ENCODE assay signal across 1 cellular context in the genomic region with DNA sequence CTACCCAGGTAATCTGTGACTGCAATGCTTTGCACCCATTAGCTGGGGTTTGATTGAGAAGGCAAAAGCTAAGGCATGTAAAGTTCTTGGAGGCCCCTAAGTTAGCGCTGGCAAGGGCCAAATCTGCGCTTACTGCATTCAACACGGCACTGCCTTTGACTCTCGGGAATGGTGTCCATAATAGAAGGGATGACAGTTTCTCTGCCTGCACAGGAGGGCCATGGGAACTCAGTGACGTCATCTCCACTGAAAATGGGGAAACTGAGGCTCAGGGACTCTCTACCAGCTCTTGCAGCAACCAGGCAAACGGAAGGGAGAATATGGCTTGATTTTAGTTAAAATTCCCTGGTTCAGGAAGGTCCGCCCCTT.
TF ChIP-seq lines count a peak whose summit lies in the region.

No MANE protein-coding gene starts in this region.

TF ChIP-seq in K562, 482 proteins besides CTCF, POLR2A, EP300 and RAD21 (continued from another document and continues in another):
- TF ChIP-seq, protein P1, sequence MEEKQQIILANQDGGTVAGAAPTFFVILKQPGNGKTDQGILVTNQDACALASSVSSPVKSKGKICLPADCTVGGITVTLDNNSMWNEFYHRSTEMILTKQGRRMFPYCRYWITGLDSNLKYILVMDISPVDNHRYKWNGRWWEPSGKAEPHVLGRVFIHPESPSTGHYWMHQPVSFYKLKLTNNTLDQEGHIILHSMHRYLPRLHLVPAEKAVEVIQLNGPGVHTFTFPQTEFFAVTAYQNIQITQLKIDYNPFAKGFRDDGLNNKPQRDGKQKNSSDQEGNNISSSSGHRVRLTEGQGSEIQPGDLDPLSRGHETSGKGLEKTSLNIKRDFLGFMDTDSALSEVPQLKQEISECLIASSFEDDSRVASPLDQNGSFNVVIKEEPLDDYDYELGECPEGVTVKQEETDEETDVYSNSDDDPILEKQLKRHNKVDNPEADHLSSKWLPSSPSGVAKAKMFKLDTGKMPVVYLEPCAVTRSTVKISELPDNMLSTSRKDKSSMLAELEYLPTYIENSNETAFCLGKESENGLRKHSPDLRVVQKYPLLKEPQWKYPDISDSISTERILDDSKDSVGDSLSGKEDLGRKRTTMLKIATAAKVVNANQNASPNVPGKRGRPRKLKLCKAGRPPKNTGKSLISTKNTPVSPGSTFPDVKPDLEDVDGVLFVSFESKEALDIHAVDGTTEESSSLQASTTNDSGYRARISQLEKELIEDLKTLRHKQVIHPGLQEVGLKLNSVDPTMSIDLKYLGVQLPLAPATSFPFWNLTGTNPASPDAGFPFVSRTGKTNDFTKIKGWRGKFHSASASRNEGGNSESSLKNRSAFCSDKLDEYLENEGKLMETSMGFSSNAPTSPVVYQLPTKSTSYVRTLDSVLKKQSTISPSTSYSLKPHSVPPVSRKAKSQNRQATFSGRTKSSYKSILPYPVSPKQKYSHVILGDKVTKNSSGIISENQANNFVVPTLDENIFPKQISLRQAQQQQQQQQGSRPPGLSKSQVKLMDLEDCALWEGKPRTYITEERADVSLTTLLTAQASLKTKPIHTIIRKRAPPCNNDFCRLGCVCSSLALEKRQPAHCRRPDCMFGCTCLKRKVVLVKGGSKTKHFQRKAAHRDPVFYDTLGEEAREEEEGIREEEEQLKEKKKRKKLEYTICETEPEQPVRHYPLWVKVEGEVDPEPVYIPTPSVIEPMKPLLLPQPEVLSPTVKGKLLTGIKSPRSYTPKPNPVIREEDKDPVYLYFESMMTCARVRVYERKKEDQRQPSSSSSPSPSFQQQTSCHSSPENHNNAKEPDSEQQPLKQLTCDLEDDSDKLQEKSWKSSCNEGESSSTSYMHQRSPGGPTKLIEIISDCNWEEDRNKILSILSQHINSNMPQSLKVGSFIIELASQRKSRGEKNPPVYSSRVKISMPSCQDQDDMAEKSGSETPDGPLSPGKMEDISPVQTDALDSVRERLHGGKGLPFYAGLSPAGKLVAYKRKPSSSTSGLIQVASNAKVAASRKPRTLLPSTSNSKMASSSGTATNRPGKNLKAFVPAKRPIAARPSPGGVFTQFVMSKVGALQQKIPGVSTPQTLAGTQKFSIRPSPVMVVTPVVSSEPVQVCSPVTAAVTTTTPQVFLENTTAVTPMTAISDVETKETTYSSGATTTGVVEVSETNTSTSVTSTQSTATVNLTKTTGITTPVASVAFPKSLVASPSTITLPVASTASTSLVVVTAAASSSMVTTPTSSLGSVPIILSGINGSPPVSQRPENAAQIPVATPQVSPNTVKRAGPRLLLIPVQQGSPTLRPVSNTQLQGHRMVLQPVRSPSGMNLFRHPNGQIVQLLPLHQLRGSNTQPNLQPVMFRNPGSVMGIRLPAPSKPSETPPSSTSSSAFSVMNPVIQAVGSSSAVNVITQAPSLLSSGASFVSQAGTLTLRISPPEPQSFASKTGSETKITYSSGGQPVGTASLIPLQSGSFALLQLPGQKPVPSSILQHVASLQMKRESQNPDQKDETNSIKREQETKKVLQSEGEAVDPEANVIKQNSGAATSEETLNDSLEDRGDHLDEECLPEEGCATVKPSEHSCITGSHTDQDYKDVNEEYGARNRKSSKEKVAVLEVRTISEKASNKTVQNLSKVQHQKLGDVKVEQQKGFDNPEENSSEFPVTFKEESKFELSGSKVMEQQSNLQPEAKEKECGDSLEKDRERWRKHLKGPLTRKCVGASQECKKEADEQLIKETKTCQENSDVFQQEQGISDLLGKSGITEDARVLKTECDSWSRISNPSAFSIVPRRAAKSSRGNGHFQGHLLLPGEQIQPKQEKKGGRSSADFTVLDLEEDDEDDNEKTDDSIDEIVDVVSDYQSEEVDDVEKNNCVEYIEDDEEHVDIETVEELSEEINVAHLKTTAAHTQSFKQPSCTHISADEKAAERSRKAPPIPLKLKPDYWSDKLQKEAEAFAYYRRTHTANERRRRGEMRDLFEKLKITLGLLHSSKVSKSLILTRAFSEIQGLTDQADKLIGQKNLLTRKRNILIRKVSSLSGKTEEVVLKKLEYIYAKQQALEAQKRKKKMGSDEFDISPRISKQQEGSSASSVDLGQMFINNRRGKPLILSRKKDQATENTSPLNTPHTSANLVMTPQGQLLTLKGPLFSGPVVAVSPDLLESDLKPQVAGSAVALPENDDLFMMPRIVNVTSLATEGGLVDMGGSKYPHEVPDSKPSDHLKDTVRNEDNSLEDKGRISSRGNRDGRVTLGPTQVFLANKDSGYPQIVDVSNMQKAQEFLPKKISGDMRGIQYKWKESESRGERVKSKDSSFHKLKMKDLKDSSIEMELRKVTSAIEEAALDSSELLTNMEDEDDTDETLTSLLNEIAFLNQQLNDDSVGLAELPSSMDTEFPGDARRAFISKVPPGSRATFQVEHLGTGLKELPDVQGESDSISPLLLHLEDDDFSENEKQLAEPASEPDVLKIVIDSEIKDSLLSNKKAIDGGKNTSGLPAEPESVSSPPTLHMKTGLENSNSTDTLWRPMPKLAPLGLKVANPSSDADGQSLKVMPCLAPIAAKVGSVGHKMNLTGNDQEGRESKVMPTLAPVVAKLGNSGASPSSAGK (IDR thresholded peaks at IDR 0.05), result no peak
- TF ChIP-seq EP400 (IDR thresholded peaks at IDR 0.05), result no peak
- TF ChIP-seq, protein P2, sequence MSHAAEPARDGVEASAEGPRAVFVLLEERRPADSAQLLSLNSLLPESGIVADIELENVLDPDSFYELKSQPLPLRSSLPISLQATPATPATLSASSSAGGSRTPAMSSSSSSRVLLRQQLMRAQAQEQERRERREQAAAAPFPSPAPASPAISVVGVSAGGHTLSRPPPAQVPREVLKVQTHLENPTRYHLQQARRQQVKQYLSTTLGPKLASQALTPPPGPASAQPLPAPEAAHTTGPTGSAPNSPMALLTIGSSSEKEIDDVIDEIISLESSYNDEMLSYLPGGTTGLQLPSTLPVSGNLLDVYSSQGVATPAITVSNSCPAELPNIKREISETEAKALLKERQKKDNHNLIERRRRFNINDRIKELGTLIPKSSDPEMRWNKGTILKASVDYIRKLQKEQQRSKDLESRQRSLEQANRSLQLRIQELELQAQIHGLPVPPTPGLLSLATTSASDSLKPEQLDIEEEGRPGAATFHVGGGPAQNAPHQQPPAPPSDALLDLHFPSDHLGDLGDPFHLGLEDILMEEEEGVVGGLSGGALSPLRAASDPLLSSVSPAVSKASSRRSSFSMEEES (CRISPR knock-in tag; IDR thresholded peaks at IDR 0.05), result no peak
- TF ChIP-seq DIDO1 (tag; IDR thresholded peaks at IDR 0.05; ENCODE audit: low read depth), result no peak
- TF ChIP-seq FOXK2 (conservative IDR thresholded peaks at IDR 0.05 in 1 of 2, IDR thresholded peaks at IDR 0.05 in 1 of 2; ENCODE audit: low read depth in 2 of 2), result no peak
- no peak for TF ChIP-seq CREB1 (IDR thresholded peaks at IDR 0.05)
- no peak for TF ChIP-seq CREB1 (CRISPR knock-in tag; IDR thresholded peaks at IDR 0.05)
- TF ChIP-seq JUNB (CRISPR knock-in tag; conservative IDR thresholded peaks at IDR 0.05), result peak; percentile 73
- TF ChIP-seq, protein P3, sequence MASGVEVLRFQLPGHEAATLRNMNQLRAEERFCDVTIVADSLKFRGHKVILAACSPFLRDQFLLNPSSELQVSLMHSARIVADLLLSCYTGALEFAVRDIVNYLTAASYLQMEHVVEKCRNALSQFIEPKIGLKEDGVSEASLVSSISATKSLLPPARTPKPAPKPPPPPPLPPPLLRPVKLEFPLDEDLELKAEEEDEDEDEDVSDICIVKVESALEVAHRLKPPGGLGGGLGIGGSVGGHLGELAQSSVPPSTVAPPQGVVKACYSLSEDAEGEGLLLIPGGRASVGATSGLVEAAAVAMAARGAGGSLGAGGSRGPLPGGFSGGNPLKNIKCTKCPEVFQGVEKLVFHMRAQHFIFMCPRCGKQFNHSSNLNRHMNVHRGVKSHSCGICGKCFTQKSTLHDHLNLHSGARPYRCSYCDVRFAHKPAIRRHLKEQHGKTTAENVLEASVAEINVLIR (CRISPR knock-in tag; IDR thresholded peaks at IDR 0.05), result no peak
- TF ChIP-seq, protein P4, sequence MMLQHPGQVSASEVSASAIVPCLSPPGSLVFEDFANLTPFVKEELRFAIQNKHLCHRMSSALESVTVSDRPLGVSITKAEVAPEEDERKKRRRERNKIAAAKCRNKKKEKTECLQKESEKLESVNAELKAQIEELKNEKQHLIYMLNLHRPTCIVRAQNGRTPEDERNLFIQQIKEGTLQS (IDR thresholded peaks at IDR 0.05), result peak; percentile 95; the same call in 1 of the 2 replicates
- TF ChIP-seq, protein P4 (CRISPR knock-in tag; conservative IDR thresholded peaks at IDR 0.05), result no peak
- no peak for TF ChIP-seq GABPB1 (CRISPR knock-in tag; IDR thresholded peaks at IDR 0.05)
- no peak for TF ChIP-seq JUND (IDR thresholded peaks at IDR 0.05; ENCODE audit: borderline replicate concordance, low read depth, low read length)
- TF ChIP-seq JUND (tag; IDR thresholded peaks at IDR 0.05; ENCODE audit: borderline replicate concordance, low read depth, low read length), result peak; percentile 87; the same call in 2 of the 3 replicates
- TF ChIP-seq, protein P5, sequence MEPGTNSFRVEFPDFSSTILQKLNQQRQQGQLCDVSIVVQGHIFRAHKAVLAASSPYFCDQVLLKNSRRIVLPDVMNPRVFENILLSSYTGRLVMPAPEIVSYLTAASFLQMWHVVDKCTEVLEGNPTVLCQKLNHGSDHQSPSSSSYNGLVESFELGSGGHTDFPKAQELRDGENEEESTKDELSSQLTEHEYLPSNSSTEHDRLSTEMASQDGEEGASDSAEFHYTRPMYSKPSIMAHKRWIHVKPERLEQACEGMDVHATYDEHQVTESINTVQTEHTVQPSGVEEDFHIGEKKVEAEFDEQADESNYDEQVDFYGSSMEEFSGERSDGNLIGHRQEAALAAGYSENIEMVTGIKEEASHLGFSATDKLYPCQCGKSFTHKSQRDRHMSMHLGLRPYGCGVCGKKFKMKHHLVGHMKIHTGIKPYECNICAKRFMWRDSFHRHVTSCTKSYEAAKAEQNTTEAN (CRISPR knock-in tag; IDR thresholded peaks at IDR 0.05), result no peak
- TF ChIP-seq NCOA2 (IDR thresholded peaks at IDR 0.05; ENCODE audit: partially characterized antibody in 2 of 2), result no peak
- TF ChIP-seq, protein P6, sequence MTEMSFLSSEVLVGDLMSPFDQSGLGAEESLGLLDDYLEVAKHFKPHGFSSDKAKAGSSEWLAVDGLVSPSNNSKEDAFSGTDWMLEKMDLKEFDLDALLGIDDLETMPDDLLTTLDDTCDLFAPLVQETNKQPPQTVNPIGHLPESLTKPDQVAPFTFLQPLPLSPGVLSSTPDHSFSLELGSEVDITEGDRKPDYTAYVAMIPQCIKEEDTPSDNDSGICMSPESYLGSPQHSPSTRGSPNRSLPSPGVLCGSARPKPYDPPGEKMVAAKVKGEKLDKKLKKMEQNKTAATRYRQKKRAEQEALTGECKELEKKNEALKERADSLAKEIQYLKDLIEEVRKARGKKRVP (CRISPR knock-in tag; IDR thresholded peaks at IDR 0.05), result no peak; the same call in 1 of the 2 replicates
- TF ChIP-seq HMGN3 (IDR thresholded peaks at IDR 0.05; ENCODE audit: borderline replicate concordance, extremely low read depth, insufficient read length, low read depth, low read length), result no peak
- no peak for TF ChIP-seq HNRNPLL (IDR thresholded peaks at IDR 0.05; ENCODE audit: low read depth, low read length, poor library complexity, severe bottlenecking)
- no peak for TF ChIP-seq SNRNP70 (optimal IDR thresholded peaks at IDR 0.05; ENCODE audit: low read depth, low read length)
- peak; percentile 17 for TF ChIP-seq SAP30 (IDR thresholded peaks at IDR 0.05; ENCODE audit: borderline replicate concordance, insufficient read depth, low read depth, low read length, poor library complexity, severe bottlenecking)
- TF ChIP-seq GTF2E2 (tag; IDR thresholded peaks at IDR 0.05), result no peak
- 0 out of 3 replicates have a peak, but pooled peaks of 1 of the 2 experiments have one; percentile 6 for TF ChIP-seq CBX3 (IDR thresholded peaks at IDR 0.05; ENCODE audit: borderline replicate concordance in 1 of 2, low read length in 2 of 2)
- TF ChIP-seq, protein P7, sequence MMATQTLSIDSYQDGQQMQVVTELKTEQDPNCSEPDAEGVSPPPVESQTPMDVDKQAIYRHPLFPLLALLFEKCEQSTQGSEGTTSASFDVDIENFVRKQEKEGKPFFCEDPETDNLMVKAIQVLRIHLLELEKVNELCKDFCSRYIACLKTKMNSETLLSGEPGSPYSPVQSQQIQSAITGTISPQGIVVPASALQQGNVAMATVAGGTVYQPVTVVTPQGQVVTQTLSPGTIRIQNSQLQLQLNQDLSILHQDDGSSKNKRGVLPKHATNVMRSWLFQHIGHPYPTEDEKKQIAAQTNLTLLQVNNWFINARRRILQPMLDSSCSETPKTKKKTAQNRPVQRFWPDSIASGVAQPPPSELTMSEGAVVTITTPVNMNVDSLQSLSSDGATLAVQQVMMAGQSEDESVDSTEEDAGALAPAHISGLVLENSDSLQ (IDR thresholded peaks at IDR 0.05), result no peak
- no peak for TF ChIP-seq CBFA2T2 (conservative IDR thresholded peaks at IDR 0.05)
- TF ChIP-seq, protein P8, sequence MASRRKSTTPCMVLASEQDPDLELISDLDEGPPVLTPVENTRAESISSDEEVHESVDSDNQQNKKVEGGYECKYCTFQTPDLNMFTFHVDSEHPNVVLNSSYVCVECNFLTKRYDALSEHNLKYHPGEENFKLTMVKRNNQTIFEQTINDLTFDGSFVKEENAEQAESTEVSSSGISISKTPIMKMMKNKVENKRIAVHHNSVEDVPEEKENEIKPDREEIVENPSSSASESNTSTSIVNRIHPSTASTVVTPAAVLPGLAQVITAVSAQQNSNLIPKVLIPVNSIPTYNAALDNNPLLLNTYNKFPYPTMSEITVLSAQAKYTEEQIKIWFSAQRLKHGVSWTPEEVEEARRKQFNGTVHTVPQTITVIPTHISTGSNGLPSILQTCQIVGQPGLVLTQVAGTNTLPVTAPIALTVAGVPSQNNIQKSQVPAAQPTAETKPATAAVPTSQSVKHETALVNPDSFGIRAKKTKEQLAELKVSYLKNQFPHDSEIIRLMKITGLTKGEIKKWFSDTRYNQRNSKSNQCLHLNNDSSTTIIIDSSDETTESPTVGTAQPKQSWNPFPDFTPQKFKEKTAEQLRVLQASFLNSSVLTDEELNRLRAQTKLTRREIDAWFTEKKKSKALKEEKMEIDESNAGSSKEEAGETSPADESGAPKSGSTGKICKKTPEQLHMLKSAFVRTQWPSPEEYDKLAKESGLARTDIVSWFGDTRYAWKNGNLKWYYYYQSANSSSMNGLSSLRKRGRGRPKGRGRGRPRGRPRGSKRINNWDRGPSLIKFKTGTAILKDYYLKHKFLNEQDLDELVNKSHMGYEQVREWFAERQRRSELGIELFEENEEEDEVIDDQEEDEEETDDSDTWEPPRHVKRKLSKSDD (conservative IDR thresholded peaks at IDR 0.05; ENCODE audit: low read length), result no peak
- TF ChIP-seq ZNF311 (CRISPR knock-in tag; IDR thresholded peaks at IDR 0.05), result 0 out of 2 replicates have a peak, but pooled peaks have one; percentile 41
- TF ChIP-seq COPS2 (conservative IDR thresholded peaks at IDR 0.05), result no peak
- no peak for TF ChIP-seq SMARCB1 (IDR thresholded peaks at IDR 0.05; ENCODE audit: insufficient read length, low read depth)
- no peak for TF ChIP-seq MAFF (IDR thresholded peaks at IDR 0.05; ENCODE audit: low read length)
- no peak for TF ChIP-seq ZBTB17 (CRISPR knock-in tag; IDR thresholded peaks at IDR 0.05)
- TF ChIP-seq PHF20 (IDR thresholded peaks at IDR 0.05; ENCODE audit: partially characterized antibody), result no peak
